1 cellular context compared by ENCODE assay signal in the genomic region with DNA sequence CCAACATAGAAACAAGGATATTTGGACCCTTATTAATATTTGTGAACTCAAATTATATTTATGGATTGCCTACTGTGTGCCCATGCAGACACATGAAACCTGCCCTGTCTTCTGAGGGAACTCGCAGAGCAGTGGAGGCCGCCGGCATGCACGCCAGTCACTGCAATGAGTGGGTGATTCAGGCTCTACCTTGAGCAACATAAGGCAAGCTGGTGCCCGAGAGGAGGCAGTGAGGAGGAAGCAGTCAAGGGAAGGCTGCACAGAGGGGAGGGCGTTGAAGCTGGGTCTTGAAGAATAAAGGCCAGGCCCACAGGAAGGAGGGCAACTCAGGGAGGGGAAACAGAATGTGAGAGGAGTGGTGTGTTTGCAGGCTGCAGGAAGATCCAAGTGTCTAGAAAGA.
TF ChIP-seq lines count a peak whose summit lies in the region.

No MANE protein-coding gene starts in this region.

TF ChIP-seq in endothelial cell of umbilical vein, 7 proteins besides CTCF, POLR2A, EP300 and RAD21 (continued from another document):
- TF ChIP-seq, protein P1, sequence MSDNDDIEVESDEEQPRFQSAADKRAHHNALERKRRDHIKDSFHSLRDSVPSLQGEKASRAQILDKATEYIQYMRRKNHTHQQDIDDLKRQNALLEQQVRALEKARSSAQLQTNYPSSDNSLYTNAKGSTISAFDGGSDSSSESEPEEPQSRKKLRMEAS (IDR thresholded peaks at IDR 0.05; ENCODE audit: insufficient read depth, insufficient read length): no peak
TF ChIP-seq in endothelial cell of umbilical vein: peak in this region for 0.
